11 cellular contexts compared by ENCODE assay signal in the genomic region with DNA sequence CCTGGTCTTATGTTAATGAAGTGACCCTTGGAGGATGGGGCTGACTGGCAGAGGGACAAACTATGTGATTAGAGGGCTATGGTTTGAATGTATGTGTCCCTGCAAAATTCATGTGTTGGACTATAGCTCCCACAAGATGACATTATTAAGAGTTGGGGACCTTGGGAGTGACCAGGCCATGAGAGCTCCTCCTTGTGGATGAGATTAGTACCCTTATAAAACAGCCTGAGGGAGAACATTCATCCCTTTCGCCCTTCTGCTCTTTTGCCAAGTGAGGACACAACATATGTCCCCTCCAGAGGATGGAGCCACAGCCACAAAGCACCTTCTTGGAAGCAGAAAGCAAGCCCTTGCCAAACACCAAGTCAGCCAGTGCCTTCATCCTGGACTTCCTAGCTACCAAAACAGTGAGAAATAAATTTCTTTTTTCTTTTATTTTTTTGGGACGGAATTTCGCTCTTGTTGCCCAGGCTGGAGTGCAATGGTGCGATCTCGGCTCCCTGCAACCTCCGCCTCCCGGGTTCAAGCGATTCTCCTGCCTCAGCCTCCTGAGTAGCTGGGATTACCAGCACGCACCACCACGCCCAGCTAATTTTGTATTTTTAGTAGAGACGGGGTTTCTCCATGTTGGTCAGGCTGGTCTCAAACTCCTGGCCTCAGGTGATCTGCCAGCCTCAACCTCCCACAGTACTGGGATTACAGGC. TPM values are rescaled to one million over a fixed set of nuclear protein-coding genes. Genes with fewer than 3 reads are reported as not detected.
A peak's percentile ranks its signal among the peaks of the same experiment; 100 is the strongest.
DNase-seq lines count a peak whose midpoint lies in the region; ATAC-seq and TF ChIP-seq lines count a peak whose summit lies in the region.
"Not testable (repeated sequence)": the region's sequence is repeated elsewhere in the genome, so short reads cannot be mapped to it uniquely, and the experiment has no call there.
"Had no signal": no experiment of that assay in that cellular context is flagged by ENCODE, and none has a peak within 500 bp of the region (broad histone marks: within the 10 kb centered on the region; RNA-seq: fewer than 3 reads in every experiment).

No MANE protein-coding gene starts in this region.

- 87% methylated on average over 11 of the region's 11 CpGs for WGBS in right cardiac atrium

- not testable (repeated sequence) for H3K4me2 ChIP-seq in PC-9; neural cell (ENCODE audit: low read length)

- H3K36me3 ChIP-seq in A673 (ENCODE audit: insufficient read depth, low read length, poor library complexity, severe bottlenecking); PC-9 (ENCODE audit: low read depth); adipocyte (ENCODE audit: control insufficient read depth, insufficient read depth, low read length, severe bottlenecking); neural cell (ENCODE audit: insufficient read depth, low read length): not testable (repeated sequence)

- H2AFZ ChIP-seq in PC-9; neural cell (ENCODE audit: low read depth, low read length): not testable (repeated sequence)

- H3K9me2 ChIP-seq in PC-9 (ENCODE audit: insufficient read depth); neural cell (ENCODE audit: insufficient read depth, low read length): not testable (repeated sequence)

- H3K27ac ChIP-seq in A673 (ENCODE audit: low read depth, low read length, poor library complexity, severe bottlenecking); PC-9; neural cell (ENCODE audit: low read length): not testable (repeated sequence)
- peak overlapping the region; percentile 37 for H3K27ac ChIP-seq in right cardiac atrium (ENCODE audit: low read length)

- not testable (repeated sequence) for H3K4me1 ChIP-seq in A673 (ENCODE audit: insufficient read depth, low read length, poor library complexity, severe bottlenecking); PC-9 (replicated peaks; ENCODE audit: insufficient read depth); adipocyte (ENCODE audit: control insufficient read depth, insufficient read depth, low read length); right cardiac atrium (ENCODE audit: control insufficient read depth, insufficient read depth, low read length)

- TF ChIP-seq RAD21 in neural cell (conservative IDR thresholded peaks at IDR 0.05), result peak; percentile 11

- H3K9me3 ChIP-seq in A673 (ENCODE audit: low read depth, low read length, poor library complexity, severe bottlenecking); PC-9 (ENCODE audit: insufficient read depth, low read depth); adipocyte (ENCODE audit: control insufficient read depth, low read length); right cardiac atrium (ENCODE audit: control insufficient read depth, low read length); neural cell (ENCODE audit: low read length): not testable (repeated sequence)

- POLR2A ChIA-PET in A673 (lab: Charles Lee; ENCODE audit: low non-redundant PET), result not testable (repeated sequence)
- POLR2A ChIA-PET in PC-9 (lab: Charles Lee; ENCODE audit: unreplicated experiment), result interaction anchor here (0.6 kb wide), 1 partner anchor 248 kb away, joined by 3 read pairs; no protein-coding TSS in a partner anchor

- intact Hi-C loops in A673 (cut with micrococcal nuclease; ENCODE audit: unreplicated experiment) (loop anchor here (5.0 kb wide), 1 partner anchor 125 kb away; no protein-coding TSS in a partner anchor), right cardiac atrium (cut with DNase I) (loop anchor here in 2 of 4 donors (5.0 to 10.0 kb wide), 2 partner anchors 125 to 132 kb away; a partner anchor contains a TSS)
- intact Hi-C loops in PC-9 (cut with micrococcal nuclease; ENCODE audit: unreplicated experiment), result not testable (repeated sequence)

- H3K79me2 ChIP-seq in PC-9 (ENCODE audit: low read depth); neural cell (replicated peaks; ENCODE audit: insufficient read depth, low read length): not testable (repeated sequence)

- BruUV-seq in A673 (replicated peaks; lab: Mats Ljungman, UMichigan); PC-9 (replicated peaks; lab: Mats Ljungman, UMichigan): not testable (repeated sequence)

- peak; percentile 56 to 67 for ATAC-seq in right cardiac atrium

- not testable (repeated sequence) for H4K20me1 ChIP-seq in PC-9 (ENCODE audit: insufficient read depth); neural cell (ENCODE audit: insufficient read depth)

- DNase-seq in A673 (ENCODE audit: low spot score); GM12864 (ENCODE audit: low read depth); LNCaP clone FGC (ENCODE audit: low read depth); PC-9; epithelial cell of proximal tubule (ENCODE audit: low read depth); right cardiac atrium: not testable (repeated sequence)
- peak; percentile 9 for DNase-seq in adipocyte (ENCODE audit: low read depth)

- 0 out of 2 replicates have a peak, but pooled peaks have one; percentile 31 for TF ChIP-seq CTCF in A673 (conservative IDR thresholded peaks at IDR 0.05; ENCODE audit: low read depth, low read length)
- TF ChIP-seq CTCF in GM12864 (IDR thresholded peaks at IDR 0.05; ENCODE audit: low read depth, low read length, missing control alignments), result peak; percentile 21
- peak; percentile 32 for TF ChIP-seq CTCF in LNCaP clone FGC (IDR thresholded peaks at IDR 0.05; ENCODE audit: control insufficient read depth, extremely low read depth, insufficient read depth)
- peak; percentile 33; the same call in 1 of the 2 replicates for TF ChIP-seq CTCF in PC-9 (conservative IDR thresholded peaks at IDR 0.05)
- peak; percentile 48 for TF ChIP-seq CTCF in epithelial cell of proximal tubule (conservative IDR thresholded peaks at IDR 0.05; ENCODE audit: low read depth, low read length)
- TF ChIP-seq CTCF in neural cell (IDR thresholded peaks at IDR 0.05; ENCODE audit: poor library complexity, severe bottlenecking), result peak; percentile 11

- not testable (repeated sequence) for H3F3A ChIP-seq in PC-9 (ENCODE audit: insufficient read depth, low read depth); neural cell (ENCODE audit: insufficient read depth, low read length, poor library complexity, severe bottlenecking)

- CTCF ChIA-PET in A673 (lab: Charles Lee), result not testable (repeated sequence)
- CTCF ChIA-PET in PC-9 (lab: Charles Lee), result interaction anchor here (0.7 kb wide), 1 partner anchor 121 kb away, joined by 4 read pairs; no protein-coding TSS in a partner anchor

- not testable (repeated sequence) for H3K27me3 ChIP-seq in A673 (replicated peaks; ENCODE audit: insufficient read depth, low read depth, low read length, poor library complexity); right cardiac atrium (ENCODE audit: control insufficient read depth, insufficient read depth); neural cell (ENCODE audit: insufficient read depth, low read depth, low read length)
- H3K27me3 ChIP-seq in PC-9 (ENCODE audit: insufficient read depth, low read depth) (peaks cover 18% of the 10 kb centered on the region), adipocyte (replicated peaks; ENCODE audit: control insufficient read depth, insufficient read depth, low read length) (peaks cover 36% of the 10 kb centered on the region)

- H3K4me3 ChIP-seq in A673 (ENCODE audit: low read depth, low read length, poor library complexity, severe bottlenecking); GM12864 (ENCODE audit: low read depth, low read length); LNCaP clone FGC (ENCODE audit: low read depth, low read length); PC-9; adipocyte (ENCODE audit: low read length); epithelial cell of proximal tubule (ENCODE audit: low read depth, low read length); right cardiac atrium (ENCODE audit: low read length); neural cell (ENCODE audit: low read length): not testable (repeated sequence)

- TF ChIP-seq EP300 in neural cell (conservative IDR thresholded peaks at IDR 0.05; ENCODE audit: poor library complexity, severe bottlenecking), result not testable (repeated sequence)

- not testable (repeated sequence) for H3K9ac ChIP-seq in adipocyte (ENCODE audit: low read length); neural cell (ENCODE audit: low read length)

RNA-seq across cellular contexts. Expression of a gene that starts 12.5 kb away (rescaled TPM):
- total RNA-seq in A673 (2021) (59.9 and 71.2 TPM in 2 replicates), PC-9 (2021) (23.1 and 27.6 TPM in 2 replicates), epithelial cell of proximal tubule (41.3 and 41.4 TPM in 2 replicates), right cardiac atrium (10 to 100 TPM; 19.3 to 23.4 (median 21.8) TPM)
- polyA plus RNA-seq in right cardiac atrium (26.8 TPM), neural cell (123 and 137 TPM in 2 replicates)
- polyA minus RNA-seq in neural cell, result 65.2 and 72.1 TPM in 2 replicates

RNA-seq across cellular contexts. Expression of a gene that starts 21.6 kb away (rescaled TPM):
- total RNA-seq in A673 (2021) (not detected in 2 replicates), PC-9 (2021) (not detected in 2 replicates), epithelial cell of proximal tubule (not detected in 2 replicates), right cardiac atrium (1,000 to 10,000 TPM in 1 of 4 donors, 100 to 1,000 TPM in 3; 461 to 2,251 (median 602) TPM)
- polyA plus RNA-seq in right cardiac atrium (1,734 TPM), neural cell (0.08 and 0.12 TPM in 2 replicates)
- polyA minus RNA-seq in neural cell, result 0.49 and 0.69 TPM in 2 replicates
- total RNA-seq: CD4-positive, alpha-beta T cell; mesothelial cell of epicardium had no signal

RNA-seq across cellular contexts. Expression of a gene that starts 49.0 kb away (rescaled TPM):
- not detected in 2 replicates for total RNA-seq in A673 (2021)
- total RNA-seq in PC-9 (2021), result not detected in 2 replicates
- total RNA-seq in epithelial cell of proximal tubule, result not detected in 2 replicates
- total RNA-seq in right cardiac atrium, result over 10,000 TPM; 12,862 to 15,773 (median 14,347) TPM
- polyA plus RNA-seq in right cardiac atrium, result 11,120 TPM
- polyA plus RNA-seq in neural cell, result not detected in 2 replicates
- not detected in 2 replicates for polyA minus RNA-seq in neural cell
- total RNA-seq: CD4-positive, alpha-beta T cell; mesothelial cell of epicardium; ureter had no signal

Comparison
In these comparisons a context has a peak if more than half of its experiments do, and no peak if none do; other contexts are left out.
1. RNA of a gene that starts 21.6 kb away (total RNA-seq): 461 to 2,251 TPM in right cardiac atrium; not detected in A673, not detected in PC-9 and not detected in epithelial cell of proximal tubule; every median in the first group is over 100 times any median in the second.
2. RNA of a gene that starts 49.0 kb away (total RNA-seq): 12,862 to 15,773 TPM in right cardiac atrium; not detected in A673, not detected in PC-9 and not detected in epithelial cell of proximal tubule; every median in the first group is over 1,000 times any median in the second.
3. Peak in every context shown above with its lines, with median percentiles within 50 percentile points of each other: CTCF ChIP-seq.